ENCODE assay signal across 10 cellular contexts in the genomic region with DNA sequence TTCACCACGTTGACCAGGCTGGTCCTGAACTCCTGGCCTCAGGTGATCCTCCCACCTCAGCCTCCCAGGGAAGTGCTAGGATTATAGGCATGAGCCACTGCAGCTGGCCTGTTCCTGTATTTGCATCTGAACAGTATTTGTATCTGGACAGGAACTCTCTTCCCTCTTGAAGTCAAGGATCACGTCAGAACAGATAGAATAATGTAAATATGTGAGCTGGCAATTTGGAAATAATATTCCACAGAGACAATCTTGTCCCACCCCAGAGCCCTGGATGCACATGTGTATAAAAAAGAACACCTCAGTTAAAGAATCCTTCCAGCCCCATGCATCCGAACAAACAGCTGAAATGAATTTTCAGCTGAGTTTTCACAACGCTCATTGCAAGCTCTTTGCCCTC.
DNase-seq lines count a peak whose midpoint lies in the region; ATAC-seq and TF ChIP-seq lines count a peak whose summit lies in the region.
"Had no signal": no experiment of that assay in that cellular context is flagged by ENCODE, and none has a peak within 500 bp of the region (broad histone marks: within the 10 kb centered on the region; RNA-seq: fewer than 3 reads in every experiment).

No MANE protein-coding gene starts in this region.

- H3K36me3 ChIP-seq in ascending aorta (no peaks in the 10 kb centered on the region), iPS-20b (ENCODE audit: insufficient read depth, low read depth, low read length) (no peaks in the 10 kb centered on the region), skeletal muscle tissue (ENCODE audit: control insufficient read depth in 3 of 3, insufficient read depth in 3 of 3, low read length in 3 of 3) (no peaks in the 10 kb centered on the region), brain microvascular endothelial cell (replicated peaks) (no peaks in the 10 kb centered on the region)

- no peak for ATAC-seq in GM18870 (IDR thresholded peaks at IDR 0.05; ENCODE audit: unreplicated experiment)
- ATAC-seq in HG03378 (IDR thresholded peaks at IDR 0.05; ENCODE audit: unreplicated experiment): no peak
- ATAC-seq in GM18858 (IDR thresholded peaks at IDR 0.05; ENCODE audit: unreplicated experiment): no peak

- H3K27me3 ChIP-seq in ascending aorta: no peaks in the 10 kb centered on the region
- no peaks in the 10 kb centered on the region for H3K27me3 ChIP-seq in iPS-20b (ENCODE audit: insufficient read depth, low read length)
- no peaks in the 10 kb centered on the region for H3K27me3 ChIP-seq in skeletal muscle tissue (ENCODE audit: control insufficient read depth in 3 of 3, insufficient read depth in 3 of 3, low read length in 3 of 3)
- H3K27me3 ChIP-seq in brain microvascular endothelial cell (replicated peaks): no peaks in the 10 kb centered on the region

- TF ChIP-seq CTCF in HFF-Myc (IDR thresholded peaks at IDR 0.05; ENCODE audit: low read depth, low read length, missing control alignments): no peak
- no peak for TF ChIP-seq CTCF in ascending aorta (IDR thresholded peaks at IDR 0.05)
- TF ChIP-seq CTCF in brain microvascular endothelial cell (IDR thresholded peaks at IDR 0.05; ENCODE audit: low read depth, low read length, missing control alignments): no peak

- 0 out of 2 replicates have a peak overlapping the region, but pooled peaks have one; percentile 1 for H3K4me3 ChIP-seq in HFF-Myc (replicated peaks; ENCODE audit: low read depth, low read length)
- peak overlapping the region in 1 of 2 donors; percentile 5 for H3K4me3 ChIP-seq in ascending aorta
- H3K4me3 ChIP-seq in iPS-20b (ENCODE audit: low read length): peak overlapping the region; percentile 1; the same call in 1 of the 2 replicates
- H3K4me3 ChIP-seq in skeletal muscle tissue (ENCODE audit: low read length in 3 of 3): peak overlapping the region; percentile 25 to 49 (median 28)
- no peak overlapping the region for H3K4me3 ChIP-seq in brain microvascular endothelial cell (ENCODE audit: low read depth, low read length)

- peaks cover 0 to 5% of the 10 kb centered on the region in 2 donors for H3K4me1 ChIP-seq in ascending aorta
- H3K4me1 ChIP-seq in iPS-20b (ENCODE audit: insufficient read depth, low read length): peaks cover 7% of the 10 kb centered on the region; the same call in 1 of the 2 replicates
- peaks cover 0 to 21% (median 4%) of the 10 kb centered on the region in 3 donors for H3K4me1 ChIP-seq in skeletal muscle tissue (ENCODE audit: control insufficient read depth in 3 of 3, insufficient read depth in 3 of 3, low read length in 3 of 3)

- H3K27ac ChIP-seq in ascending aorta (peak overlapping the region; percentile 59 to 78), iPS-20b (ENCODE audit: low read length) (no peak overlapping the region), skeletal muscle tissue (ENCODE audit: low read depth, low read length) (peak overlapping the region; percentile 37), brain microvascular endothelial cell (no peak overlapping the region)

- peak; percentile 44 for DNase-seq in HFF-Myc (ENCODE audit: extremely low read depth, low read depth)
- no peak for DNase-seq in ascending aorta (ENCODE audit: low spot score in 2 of 2)
- DNase-seq in brain microvascular endothelial cell: no peak
- DNase-seq: DND-41, KG1 had no signal

- H3K9ac ChIP-seq in iPS-20b (ENCODE audit: low read depth, low read length) (peak overlapping the region; percentile 48; the same call in 1 of the 2 replicates), skeletal muscle tissue (ENCODE audit: low read depth in 1 of 3, low read length in 3 of 3) (peak overlapping the region; percentile 50 to 57 (median 55))

- intact Hi-C loops in ascending aorta (cut with DNase I): loop anchor here (1.0 to 5.0 kb wide), 5 partner anchors 119 to 789 kb away; a partner anchor contains a TSS

- no peaks in the 10 kb centered on the region for H3K9me3 ChIP-seq in ascending aorta
- no peaks in the 10 kb centered on the region for H3K9me3 ChIP-seq in iPS-20b (ENCODE audit: insufficient read depth, low read depth, low read length)
- no peaks in the 10 kb centered on the region for H3K9me3 ChIP-seq in skeletal muscle tissue (ENCODE audit: control insufficient read depth in 3 of 3, low read length in 3 of 3)

- in situ Hi-C loops in brain microvascular endothelial cell (cut with HindIII; ENCODE audit: low pct_ligation_motif_present, low sequenced_read_pairs): loop anchor here (25.0 kb wide), 1 partner anchor 201 kb away; no protein-coding TSS in a partner anchor

Comparison
In these comparisons a context has a peak if more than half of its experiments do, and no peak if none do; other contexts are left out.
1. H3K27ac ChIP-seq: peak in ascending aorta (2 of 2) and skeletal muscle tissue (single experiment); none in iPS-20b (single experiment) and brain microvascular endothelial cell (single experiment).